ENCODE assay signal across 10 cellular contexts in genomic region chr19:47176627-47177090, GRCh38. TPM values are rescaled to one million over a fixed set of nuclear protein-coding genes. Genes with fewer than 3 reads are reported as not detected.
A peak's percentile ranks its signal among the peaks of the same experiment; 100 is the strongest.
DNase-seq lines count a peak whose midpoint lies in the region; ATAC-seq and TF ChIP-seq lines count a peak whose summit lies in the region.
"Had no signal": no experiment of that assay in that cellular context is flagged by ENCODE, and none has a peak within 500 bp of the region (broad histone marks: within the 10 kb centered on the region; RNA-seq: fewer than 3 reads in every experiment).

No MANE protein-coding gene starts in this region.

- no peaks in the 10 kb centered on the region for H3K27me3 ChIP-seq in muscle layer of colon (ENCODE audit: control insufficient read depth in 1 of 2, insufficient read depth in 2 of 2, low read length in 2 of 2)
- H3K27me3 ChIP-seq in aorta (ENCODE audit: control insufficient read depth in 1 of 2, insufficient read depth in 2 of 2, low read length in 1 of 2): no peaks in the 10 kb centered on the region

- peak overlapping the region in 3 of 5 experiments; percentile 12 to 47 (median 45) for H3K27ac Mint-ChIP-seq in brain

- no peak overlapping the region for H3K4me3 Mint-ChIP-seq in brain

- ATAC-seq in Right ventricle myocardium inferior: peak; percentile 23
- peak; percentile 55 for ATAC-seq in aorta (ENCODE audit: low FRiP score)
- no peak for ATAC-seq in GM18909 (IDR thresholded peaks at IDR 0.05; ENCODE audit: poor library complexity, unreplicated experiment)
- ATAC-seq in GM18907 (IDR thresholded peaks at IDR 0.05; ENCODE audit: unreplicated experiment): no peak

- H3K27ac ChIP-seq in muscle layer of colon (ENCODE audit: low read depth, low read length): peak overlapping the region; percentile 20
- peak overlapping the region; percentile 77 to 99 for H3K27ac ChIP-seq in aorta (ENCODE audit: low read depth in 1 of 2, low read length in 2 of 2)
- H3K27ac ChIP-seq: C4-2B, KMS-11 had no signal

- H3K9me3 Mint-ChIP-seq in brain: no peaks in the 10 kb centered on the region

- H3K9ac ChIP-seq in muscle layer of colon (ENCODE audit: low read length): no peak overlapping the region
- H3K9ac ChIP-seq: KMS-11 had no signal

- H3K36me3 ChIP-seq in muscle layer of colon (ENCODE audit: insufficient read depth, low read length) (peaks cover 24% of the 10 kb centered on the region), aorta (ENCODE audit: control insufficient read depth in 1 of 2, insufficient read depth in 2 of 2, low read length in 1 of 2) (peaks cover 1 to 3% of the 10 kb centered on the region in 2 donors)

- peaks cover 5% of the 10 kb centered on the region for H3K4me1 Mint-ChIP-seq in brain

- H3K4me3 ChIP-seq in muscle layer of colon (ENCODE audit: low read depth in 1 of 2, low read length in 2 of 2) (peak overlapping the region in 1 of 2 donors; percentile 8), aorta (ENCODE audit: low read length in 2 of 2) (no peak overlapping the region)

- H3K4me1 ChIP-seq in muscle layer of colon (ENCODE audit: insufficient read depth, low read length) (peaks cover 20% of the 10 kb centered on the region), aorta (ENCODE audit: control insufficient read depth in 1 of 2, insufficient read depth in 2 of 2, low read length in 2 of 2) (no peaks in the 10 kb centered on the region)

- H3K9me3 ChIP-seq in muscle layer of colon (ENCODE audit: low read length) (no peaks in the 10 kb centered on the region), aorta (ENCODE audit: control insufficient read depth, low read length) (no peaks in the 10 kb centered on the region)

- intact Hi-C loops in Right ventricle myocardium inferior (cut with DNase I) (no loop called here), cardiac septum (cut with DNase I) (no loop called here), aorta (cut with DNase I) (no loop called here)

- no peaks in the 10 kb centered on the region for H3K27me3 Mint-ChIP-seq in brain

- TF ChIP-seq CTCF in brain (conservative IDR thresholded peaks at IDR 0.05): no peak

- peaks cover 55% of the 10 kb centered on the region for H3K36me3 Mint-ChIP-seq in brain

- 2 to 4% methylated on average over 5 of the region's 5 CpGs for whole genome bisulfite sequencing in aorta, 2 donors

- DNase-seq in Right ventricle myocardium inferior (ENCODE audit: missing footprints) (no peak), cardiac septum (ENCODE audit: low spot score) (no peak), aorta (peak in 1 of 2 donors; percentile 55), DMS79 treated with DMSO at 0.1 percent for 48 hours (lab: John Stamatoyannopoulos, UW) (no peak)

RNA-seq across cellular contexts. Expression of gene SAE1, which starts 46.0 kb away (rescaled TPM):
- total RNA-seq in Right ventricle myocardium inferior (45.1 TPM), cardiac septum (45.0 TPM), aorta (10 to 100 TPM; 44.5 to 64.9 TPM)
- polyA plus RNA-seq in brain (ENCODE audit: insufficient read depth, low read depth, low replicate concordance) (169 TPM), aorta (10 to 100 TPM; 49.5 to 59.0 TPM)

RNA-seq across cellular contexts. Expression of gene BBC3, which starts 54.3 kb away (rescaled TPM):
- total RNA-seq in Right ventricle myocardium inferior: 5.0 TPM
- total RNA-seq in cardiac septum: 4.4 TPM
- 12.1 TPM for polyA plus RNA-seq in brain (ENCODE audit: insufficient read depth, low read depth, low replicate concordance)
- total RNA-seq in aorta: 1 to 10 TPM; 8.0 to 8.6 TPM
- polyA plus RNA-seq in aorta: 1 to 10 TPM; 6.1 TPM

Comparison
In these comparisons a context has a peak if more than half of its experiments do, and no peak if none do; other contexts are left out.
1. ATAC-seq: peak in Right ventricle myocardium inferior (single experiment) and aorta (single experiment); none in GM18909 (single experiment) and GM18907 (single experiment).